In genomic region chr13:49898792-49899191, GRCh38 we compare ENCODE assay signal across 1 cellular context.
A peak's percentile ranks its signal among the peaks of the same experiment; 100 is the strongest.
TF ChIP-seq lines count a peak whose summit lies in the region.

No MANE protein-coding gene starts in this region.

TF ChIP-seq in HepG2, 621 proteins besides CTCF, POLR2A, EP300 and RAD21 (continued from another document):
- TF ChIP-seq MLXIP (CRISPR knock-in tag; IDR thresholded peaks at IDR 0.05; ENCODE audit: borderline replicate concordance): no peak
- TF ChIP-seq ZNF609 (CRISPR knock-in tag; IDR thresholded peaks at IDR 0.05; ENCODE audit: borderline replicate concordance): no peak
- TF ChIP-seq ZNF362 (CRISPR knock-in tag; IDR thresholded peaks at IDR 0.05; ENCODE audit: borderline replicate concordance): peak; percentile 70; the same call in 1 of the 2 replicates
- no peak for TF ChIP-seq ZNF883 (CRISPR knock-in tag; IDR thresholded peaks at IDR 0.05; ENCODE audit: not compliant biosample characterization)
- TF ChIP-seq ZNF235 (CRISPR knock-in tag; IDR thresholded peaks at IDR 0.05; ENCODE audit: borderline replicate concordance): no peak
